ENCODE assay signal across 22 cellular contexts in the genomic region with DNA sequence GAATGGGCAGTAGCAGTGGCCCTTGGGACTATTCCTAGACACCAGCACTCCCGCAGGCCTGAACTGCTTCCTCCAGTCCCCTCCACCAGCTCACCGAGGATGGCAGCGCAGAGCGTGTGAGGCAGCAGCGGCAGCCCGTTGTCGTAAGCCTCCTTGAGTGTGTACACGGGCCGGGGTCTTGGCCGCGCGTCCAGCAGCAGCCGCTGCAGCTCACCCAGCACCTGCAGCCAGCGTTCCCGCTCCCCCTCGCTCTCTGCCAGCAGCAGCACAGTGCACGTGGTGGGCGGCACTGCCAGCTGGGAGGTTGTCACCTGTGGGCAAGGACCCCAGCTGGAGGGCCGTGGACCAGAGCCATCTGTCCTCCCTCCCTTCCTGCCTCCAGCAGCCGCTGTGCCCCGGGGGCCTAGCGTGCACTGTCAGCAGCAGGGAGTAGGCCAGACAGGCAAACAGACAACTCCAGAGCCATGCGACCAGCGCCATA.
"Had no signal": no experiment of that assay in that cellular context is flagged by ENCODE, and none has a peak within 500 bp of the region (broad histone marks: within the 10 kb centered on the region; RNA-seq: fewer than 3 reads in every experiment).

No MANE protein-coding gene starts in this region.

- H3K9me3 Mint-ChIP-seq: activated naive CD4-positive, alpha-beta T cell treated with anti-CD3 and anti-CD28 coated beads, Interleukin-2, amount 50 U/mL, for 72 hours; brain; memory B cell; T-helper 2 cell treated with Interferon-gamma antibody and Interleukin-4, amounts not matched to agents 5 μg/mL and 100 μg/mL, for 36 hours had no signal

- H3K27me3 ChIP-seq: heart right ventricle, sigmoid colon, upper lobe of left lung had no signal

- H3K27ac ChIP-seq: epithelial cell of prostate, heart right ventricle, sigmoid colon, thoracic aorta, upper lobe of left lung, VCaP had no signal

- DNase-seq: activated CD4-positive, CD25-positive, alpha-beta regulatory T cell treated with anti-CD3 and anti-CD28 coated beads, Interleukin-2, amount 50 U/mL, for 72 hours; activated gamma-delta T cell treated with Interleukin-2 at 50 U/mL for 16 hours; activated T-cell treated with anti-CD3 and anti-CD28 coated beads, Interleukin-2, amount 50 U/mL, for 1 hour; aorta; heart right ventricle; islet precursor cell; left colon; mucosa of descending colon; occipital lobe; posterior cingulate gyrus; sigmoid colon; stimulated activated CD4-positive, alpha-beta T cell treated with anti-CD3 and anti-CD28 coated beads, Interleukin-15, amount 100 ng/mL, for 24 hours; stimulated activated naive CD4-positive, alpha-beta T cell had no signal

- H3K4me3 ChIP-seq: heart right ventricle, mucosa of descending colon, sigmoid colon, smooth muscle cell, thoracic aorta, upper lobe of left lung had no signal

- H3K4me1 ChIP-seq: heart right ventricle, sigmoid colon had no signal

- H3K27me3 Mint-ChIP-seq: memory B cell had no signal

- H3K9me3 ChIP-seq: heart right ventricle, mucosa of descending colon, sigmoid colon, thoracic aorta, upper lobe of left lung had no signal

- H3K27ac Mint-ChIP-seq: activated naive CD4-positive, alpha-beta T cell treated with anti-CD3 and anti-CD28 coated beads, Interleukin-2, amount 50 U/mL, for 72 hours; memory B cell; T-helper 2 cell treated with Interferon-gamma antibody and Interleukin-4, amounts not matched to agents 5 μg/mL and 100 μg/mL, for 36 hours had no signal

- ATAC-seq: activated naive CD4-positive, alpha-beta T cell treated with anti-CD3 and anti-CD28 coated beads, Interleukin-2, amount 50 U/mL, for 72 hours; heart right ventricle; left colon; mucosa of descending colon had no signal

- H3K4me1 Mint-ChIP-seq: brain had no signal

- H3K4me3 Mint-ChIP-seq: brain; memory B cell; T-helper 2 cell treated with Interferon-gamma antibody and Interleukin-4, amounts not matched to agents 5 μg/mL and 100 μg/mL, for 36 hours had no signal

- H3K36me3 Mint-ChIP-seq: activated naive CD4-positive, alpha-beta T cell treated with anti-CD3 and anti-CD28 coated beads, Interleukin-2, amount 50 U/mL, for 72 hours; brain had no signal

- H3K36me3 ChIP-seq: heart right ventricle, sigmoid colon, thoracic aorta had no signal
